9 cellular contexts compared by ENCODE assay signal in genomic region chr1:32695098-32695904, GRCh38. TPM values are rescaled to one million over a fixed set of nuclear protein-coding genes. Genes with fewer than 3 reads are reported as not detected.
DNase-seq lines count a peak whose midpoint lies in the region; ATAC-seq, FAIRE-seq and TF ChIP-seq lines count a peak whose summit lies in the region.
"Had no signal": no experiment of that assay in that cellular context is flagged by ENCODE, and none has a peak within 500 bp of the region (broad histone marks: within the 10 kb centered on the region; RNA-seq: fewer than 3 reads in every experiment).

No MANE protein-coding gene starts in this region.

- DNase-seq in COLO668 (lab: John Stamatoyannopoulos, UW; ENCODE audit: unreplicated experiment) (peak; percentile 51), RCC 7860 (ENCODE audit: low spot score) (peak; percentile 87), esophagus squamous epithelium (lab: John Stamatoyannopoulos, UW) (no peak), ovary (peak in 4 of 5 donors; percentile 43 to 61 (median 53)), NK-92 (lab: John Stamatoyannopoulos, UW; ENCODE audit: unreplicated experiment) (no peak)
- DNase-seq in CD8-positive, alpha-beta T cell, result no peak
- no peak for DNase-seq in stimulated activated naive CD8-positive, alpha-beta T cell treated with anti-CD3 and anti-CD28 coated beads, Interleukin-15, amount 100 ng/mL, for 72 hours

- H3K27ac ChIP-seq in esophagus squamous epithelium, result peak overlapping the region in 3 of 4 donors; percentile 43 to 78 (median 62)
- H3K27ac ChIP-seq in ovary, result no peak overlapping the region
- no peak overlapping the region for H3K27ac ChIP-seq in CD8-positive, alpha-beta T cell (ENCODE audit: low read depth, low read length)

- no peaks in the 10 kb centered on the region for H3K9me3 Mint-ChIP-seq in CD8-positive, alpha-beta T cell
- no peaks in the 10 kb centered on the region for H3K9me3 Mint-ChIP-seq in stimulated activated naive CD8-positive, alpha-beta T cell treated with anti-CD3 and anti-CD28 coated beads, Interleukin-15, amount 100 ng/mL, for 72 hours

- H3K27me3 ChIP-seq in esophagus squamous epithelium (no peaks in the 10 kb centered on the region), ovary (no peaks in the 10 kb centered on the region)
- no peaks in the 10 kb centered on the region for H3K27me3 ChIP-seq in CD8-positive, alpha-beta T cell (ENCODE audit: insufficient read depth, low read length)

- H3K36me3 Mint-ChIP-seq in CD8-positive, alpha-beta T cell, result no peaks in the 10 kb centered on the region

- FAIRE-seq in RCC 7860 (lab: Jason Lieb, UNC), result peak; percentile 87
- FAIRE-seq: bronchial epithelial cell had no signal

- H3K9me3 ChIP-seq in esophagus squamous epithelium (no peaks in the 10 kb centered on the region), ovary (no peaks in the 10 kb centered on the region)
- H3K9me3 ChIP-seq in CD8-positive, alpha-beta T cell (ENCODE audit: low read length), result no peaks in the 10 kb centered on the region

- H3K4me3 Mint-ChIP-seq in CD8-positive, alpha-beta T cell, result no peak overlapping the region
- no peak overlapping the region for H3K4me3 Mint-ChIP-seq in stimulated activated naive CD8-positive, alpha-beta T cell treated with anti-CD3 and anti-CD28 coated beads, Interleukin-15, amount 100 ng/mL, for 72 hours

- H3K27ac Mint-ChIP-seq in CD8-positive, alpha-beta T cell, result no peak overlapping the region
- no peak overlapping the region for H3K27ac Mint-ChIP-seq in stimulated activated naive CD8-positive, alpha-beta T cell treated with anti-CD3 and anti-CD28 coated beads, Interleukin-15, amount 100 ng/mL, for 72 hours

- H3K4me1 ChIP-seq in esophagus squamous epithelium (peaks cover 0 to 36% (median 25%) of the 10 kb centered on the region in 3 donors), ovary (ENCODE audit: insufficient read depth) (peaks cover 4% of the 10 kb centered on the region)
- no peaks in the 10 kb centered on the region for H3K4me1 ChIP-seq in CD8-positive, alpha-beta T cell (ENCODE audit: insufficient read depth, low read length)

- CTCF ChIA-PET in CD8-positive, alpha-beta T cell (lab: Charles Lee), result interaction anchor here (1.4 kb wide), 1 partner anchor 17 kb away, joined by 5 read pairs; no protein-coding TSS in a partner anchor

- H3K4me1 Mint-ChIP-seq in CD8-positive, alpha-beta T cell (ENCODE audit: low read depth), result peaks cover 2% of the 10 kb centered on the region
- H3K4me1 Mint-ChIP-seq in stimulated activated naive CD8-positive, alpha-beta T cell treated with anti-CD3 and anti-CD28 coated beads, Interleukin-15, amount 100 ng/mL, for 72 hours, result no peaks in the 10 kb centered on the region

- POLR2A ChIA-PET in CD8-positive, alpha-beta T cell (lab: Charles Lee), result no interaction called here

- H3K36me3 ChIP-seq in esophagus squamous epithelium (peaks cover 0 to 6% (median 0%) of the 10 kb centered on the region in 3 donors), ovary (no peaks in the 10 kb centered on the region)
- no peaks in the 10 kb centered on the region for H3K36me3 ChIP-seq in CD8-positive, alpha-beta T cell (ENCODE audit: insufficient read depth, low read length)

- H3K27me3 Mint-ChIP-seq in CD8-positive, alpha-beta T cell (ENCODE audit: low read depth), result peaks cover 3% of the 10 kb centered on the region
- H3K27me3 Mint-ChIP-seq in stimulated activated naive CD8-positive, alpha-beta T cell treated with anti-CD3 and anti-CD28 coated beads, Interleukin-15, amount 100 ng/mL, for 72 hours, result peaks cover 7% of the 10 kb centered on the region

- TF ChIP-seq POLR2A in esophagus squamous epithelium (IDR thresholded peaks at IDR 0.05), result no peak
- no peak for TF ChIP-seq POLR2A in ovary (IDR thresholded peaks at IDR 0.05)

- H3K4me3 ChIP-seq in esophagus squamous epithelium (no peak overlapping the region), ovary (no peak overlapping the region)
- no peak overlapping the region for H3K4me3 ChIP-seq in CD8-positive, alpha-beta T cell (ENCODE audit: low read depth, low read length)

- WGBS in esophagus squamous epithelium, 2 donors, result 37 to 67% methylated on average over 6 to 11 of the region's 17 CpGs
- WGBS in ovary, 3 donors, result 44 to 56% (median 54%) methylated on average over 17 of the region's 17 CpGs

- no peak for ATAC-seq in CD8-positive, alpha-beta T cell
- no peak for ATAC-seq in stimulated activated naive CD8-positive, alpha-beta T cell treated with anti-CD3 and anti-CD28 coated beads, Interleukin-15, amount 100 ng/mL, for 72 hours
- no peak for ATAC-seq in HG03460 (IDR thresholded peaks at IDR 0.05; ENCODE audit: unreplicated experiment)

- intact Hi-C loops in esophagus squamous epithelium (cut with DNase I), result no loop called here
- intact Hi-C loops in ovary (cut with DNase I), result no loop called here
- intact Hi-C loops in CD8-positive, alpha-beta T cell (cut with DNase I, micrococcal nuclease), result no loop called here

- TF ChIP-seq EP300 in ovary (IDR thresholded peaks at IDR 0.05), result no peak

- TF ChIP-seq CTCF in esophagus squamous epithelium (IDR thresholded peaks at IDR 0.05), result no peak
- TF ChIP-seq CTCF in ovary (IDR thresholded peaks at IDR 0.05), result no peak
- TF ChIP-seq CTCF in CD8-positive, alpha-beta T cell (IDR thresholded peaks at IDR 0.05), result no peak

RNA-seq across cellular contexts. Expression of gene SYNC, which starts 7.3 kb away (rescaled TPM):
- total RNA-seq in esophagus squamous epithelium (10 to 100 TPM in 2 of 4 donors, 1 to 10 TPM in 2; 2.9 to 31.7 (median 9.1) TPM), ovary (10 to 100 TPM in 3 of 7 donors, 1 to 10 TPM in 4; 3.2 to 13.5 (median 9.8) TPM)
- 10 to 100 TPM in 1 of 2 donors, 1 to 10 TPM in 1; 3.0 to 10.6 TPM for polyA plus RNA-seq in ovary
- total RNA-seq in CD8-positive, alpha-beta T cell, result not detected

RNA-seq across cellular contexts. Expression of gene RBBP4, which starts 44.3 kb away (rescaled TPM):
- total RNA-seq in esophagus squamous epithelium (100 to 1,000 TPM in 1 of 4 donors, 10 to 100 TPM in 3; 59.6 to 102 (median 85.1) TPM), ovary (100 to 1,000 TPM in 6 of 7 donors, 10 to 100 TPM in 1; 86.3 to 223 (median 191) TPM)
- 100 to 1,000 TPM in 1 of 2 donors, 10 to 100 TPM in 1; 78.2 to 117 TPM for polyA plus RNA-seq in ovary
- total RNA-seq in CD8-positive, alpha-beta T cell, result 100 to 1,000 TPM; 109 to 121 TPM

RNA-seq across cellular contexts. Expression of gene ZBTB8OS, which starts 45.0 kb away (rescaled TPM):
- 10 to 100 TPM; 12.3 to 26.9 (median 21.1) TPM for total RNA-seq in esophagus squamous epithelium
- total RNA-seq in ovary, result 10 to 100 TPM; 20.1 to 37.0 (median 27.8) TPM
- polyA plus RNA-seq in ovary, result 10 to 100 TPM; 20.9 to 25.5 TPM
- total RNA-seq in CD8-positive, alpha-beta T cell, result 10 to 100 TPM; 25.9 to 26.8 TPM

Comparison
In these comparisons a context has a peak if more than half of its experiments do, and no peak if none do; other contexts are left out.
1. DNase-seq: peak in COLO668 (single experiment), RCC 7860 (single experiment) and ovary (4 of 5); none in esophagus squamous epithelium (single experiment), CD8-positive, alpha-beta T cell (0 of 7), NK-92 (single experiment) and stimulated activated naive CD8-positive, alpha-beta T cell treated with anti-CD3 and anti-CD28 coated beads, Interleukin-15, amount 100 ng/mL, for 72 hours (0 of 2).
2. H3K27ac ChIP-seq: peak in esophagus squamous epithelium (3 of 4); none in ovary (0 of 2) and CD8-positive, alpha-beta T cell (single experiment).